8 cellular contexts compared by ENCODE assay signal in the genomic region with DNA sequence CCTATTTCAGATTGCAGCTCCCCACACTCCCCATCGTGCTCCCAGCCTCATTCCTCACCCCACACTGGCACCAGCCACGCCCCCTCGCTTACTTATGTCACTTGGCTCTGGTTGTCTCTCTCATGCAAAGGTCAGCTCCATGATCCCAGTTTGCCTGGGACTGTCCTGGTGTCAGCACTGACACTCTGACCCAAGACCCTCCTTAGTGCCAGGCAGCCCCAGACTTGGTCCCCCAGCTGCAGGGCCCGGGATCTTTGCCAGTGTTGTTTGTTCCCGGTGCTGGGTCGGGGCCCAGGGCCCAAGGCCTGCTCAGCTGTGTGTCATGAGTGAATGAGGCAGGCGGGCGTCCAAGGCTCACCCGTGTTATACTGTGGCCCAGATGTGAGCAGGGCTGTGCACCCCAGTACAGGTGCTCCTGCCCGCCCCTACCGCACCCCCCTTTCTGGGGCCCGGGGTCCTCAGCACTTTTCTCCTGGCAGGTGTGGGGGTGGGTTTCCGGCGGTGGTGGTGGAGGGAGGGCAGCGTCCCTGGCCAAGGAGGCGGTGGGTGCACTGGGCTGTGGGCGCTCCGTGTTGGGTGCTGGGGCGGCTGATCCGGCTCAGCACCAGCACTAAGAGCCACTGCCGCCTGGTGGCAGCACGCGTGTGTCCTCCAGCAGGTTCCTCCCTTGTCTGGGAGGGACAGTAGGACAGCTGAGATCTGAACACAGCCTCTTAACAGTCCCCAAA. TPM values are rescaled to one million over a fixed set of nuclear protein-coding genes. Genes with fewer than 3 reads are reported as not detected.
DNase-seq lines count a peak whose midpoint lies in the region; ATAC-seq lines count a peak whose summit lies in the region.

No MANE protein-coding gene starts in this region.

- intact Hi-C loops in activated naive CD4-positive, alpha-beta T cell treated with anti-CD3 and anti-CD28 coated beads for 36 hours (cut with micrococcal nuclease): loop anchor here (1.0 to 2.0 kb wide), 4 partner anchors 14 to 226 kb away; no protein-coding TSS in a partner anchor
- intact Hi-C loops in head of caudate nucleus (cut with DNase I): loop anchor here (10.0 kb wide), 1 partner anchor 58 kb away; no protein-coding TSS in a partner anchor
- intact Hi-C loops in posterior cingulate gyrus (cut with DNase I): loop anchor here (1.0 to 2.0 kb wide), 2 partner anchors 57 to 62 kb away; no protein-coding TSS in a partner anchor

- peaks cover 4% of the 10 kb centered on the region for H3K4me1 Mint-ChIP-seq in activated naive CD4-positive, alpha-beta T cell treated with anti-CD3 and anti-CD28 coated beads for 36 hours (ENCODE audit: low read depth)

- DNase-seq in NCI-H345 (lab: John Stamatoyannopoulos, UW) (peak; percentile 6), NCI-H345 treated with DMSO at 0.1 percent for 48 hours (lab: John Stamatoyannopoulos, UW; ENCODE audit: unreplicated experiment) (no peak), RKO (ENCODE audit: low spot score) (peak; percentile 25), head of caudate nucleus (peak; percentile 75 to 97 (median 91)), posterior cingulate gyrus (peak; percentile 74 to 98 (median 89))
- DNase-seq in activated naive CD4-positive, alpha-beta T cell treated with anti-CD3 and anti-CD28 coated beads for 36 hours: peak; percentile 85

- H3K4me3 Mint-ChIP-seq in activated naive CD4-positive, alpha-beta T cell treated with anti-CD3 and anti-CD28 coated beads for 36 hours: no peak overlapping the region

- CTCF ChIA-PET in activated naive CD4-positive, alpha-beta T cell treated with anti-CD3 and anti-CD28 coated beads for 36 hours (lab: Charles Lee): interaction anchor here (0.7 to 5.6 kb wide), 14 partner anchors 9 to 67 kb away, joined by 3 to 68 read pairs (median 8); no protein-coding TSS in a partner anchor

- peak overlapping the region; percentile 19 for H3K27ac Mint-ChIP-seq in activated naive CD4-positive, alpha-beta T cell treated with anti-CD3 and anti-CD28 coated beads for 36 hours

- peaks cover 17% of the 10 kb centered on the region for H3K9me3 Mint-ChIP-seq in activated naive CD4-positive, alpha-beta T cell treated with anti-CD3 and anti-CD28 coated beads for 36 hours

- H3K36me3 Mint-ChIP-seq in activated naive CD4-positive, alpha-beta T cell treated with anti-CD3 and anti-CD28 coated beads for 36 hours (ENCODE audit: low read depth): peaks cover 4% of the 10 kb centered on the region

- ATAC-seq in HG02610 (IDR thresholded peaks at IDR 0.05; ENCODE audit: unreplicated experiment): no peak
- no peak for ATAC-seq in HG03378 (IDR thresholded peaks at IDR 0.05; ENCODE audit: unreplicated experiment)

- no peaks in the 10 kb centered on the region for H3K27me3 Mint-ChIP-seq in activated naive CD4-positive, alpha-beta T cell treated with anti-CD3 and anti-CD28 coated beads for 36 hours (ENCODE audit: low read depth)

RNA-seq across cellular contexts. Expression of a gene that starts 19.5 kb away (rescaled TPM):
- under 1 TPM; 0.12 to 0.15 TPM for total RNA-seq in activated naive CD4-positive, alpha-beta T cell treated with anti-CD3 and anti-CD28 coated beads for 36 hours

RNA-seq across cellular contexts. Expression of a gene that starts 32.5 kb away (rescaled TPM):
- total RNA-seq in activated naive CD4-positive, alpha-beta T cell treated with anti-CD3 and anti-CD28 coated beads for 36 hours: 100 to 1,000 TPM; 202 to 210 TPM
